Comparison of ENCODE assay signal across 10 cellular contexts in the genomic region with DNA sequence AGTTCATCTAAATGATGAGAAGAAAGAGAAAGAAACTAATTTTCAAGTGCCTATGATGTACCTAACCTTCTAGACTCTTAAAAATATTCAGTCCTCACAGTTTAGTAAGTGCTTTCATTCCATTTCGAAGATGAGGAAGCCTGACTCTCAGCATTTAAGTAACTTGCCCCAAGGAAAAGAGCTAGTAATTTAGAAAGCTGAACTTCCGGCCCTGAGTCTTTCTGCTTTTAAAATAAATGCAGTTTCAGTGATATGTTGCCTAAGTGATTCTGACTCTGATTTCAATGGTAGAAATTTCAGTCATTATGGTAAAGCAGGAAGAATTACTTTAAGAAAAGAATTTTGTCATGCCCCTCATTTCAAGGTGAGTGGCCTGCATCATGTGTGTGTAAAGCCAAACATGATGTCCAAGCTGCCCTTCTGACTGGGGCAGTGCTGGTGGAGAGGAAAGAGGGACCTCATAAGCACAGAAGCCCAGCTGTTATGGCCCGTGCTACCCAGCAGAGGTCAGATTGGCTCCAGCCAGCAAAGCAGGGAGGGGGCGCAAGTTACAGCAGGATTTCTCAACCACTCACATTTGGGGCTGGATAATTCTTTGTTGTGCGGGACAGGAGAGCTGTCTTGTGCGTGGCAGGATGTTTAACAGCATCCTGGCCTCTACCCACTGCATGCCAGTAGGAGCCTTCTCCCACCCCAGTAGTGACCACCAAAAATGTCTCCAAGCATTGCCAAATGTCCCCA. TPM values are rescaled to one million over a fixed set of nuclear protein-coding genes. Genes with fewer than 3 reads are reported as not detected.
A peak's percentile ranks its signal among the peaks of the same experiment; 100 is the strongest.
DNase-seq lines count a peak whose midpoint lies in the region; ATAC-seq and TF ChIP-seq lines count a peak whose summit lies in the region.
"Had no signal": no experiment of that assay in that cellular context is flagged by ENCODE, and none has a peak within 500 bp of the region (broad histone marks: within the 10 kb centered on the region; RNA-seq: fewer than 3 reads in every experiment).

No MANE protein-coding gene starts in this region.

- no peaks in the 10 kb centered on the region for H3F3A ChIP-seq in PC-3 (ENCODE audit: low read length, unreplicated experiment)

- no peak overlapping the region for H3K4me3 ChIP-seq in PC-3 (ENCODE audit: low read length)

- intact Hi-C loops in PC-3 (cut with micrococcal nuclease) = no loop called here

- no peaks in the 10 kb centered on the region for H3K9me2 ChIP-seq in PC-3 (replicated peaks; ENCODE audit: low read length)

- H3K4me3 Mint-ChIP-seq in stimulated activated effector memory CD8-positive, alpha-beta T cell treated with anti-CD3 and anti-CD28 coated beads, Interleukin-12 subunit alpha, Interleukin-12 subunit beta, amount 100 ng/mL, for 72 hours = no peak overlapping the region

- H2AFZ ChIP-seq in PC-3 (ENCODE audit: low read length) = no peak overlapping the region
- H2AFZ ChIP-seq: parathyroid adenoma had no signal

- H3K9ac ChIP-seq in PC-3 (ENCODE audit: low read length) = no peak overlapping the region
- H3K9ac ChIP-seq: parathyroid adenoma had no signal

- no TSS peak for BruUV-seq in PC-3 (replicated peaks; lab: Mats Ljungman, UMichigan)

- H3K27ac Mint-ChIP-seq in stimulated activated effector memory CD8-positive, alpha-beta T cell treated with anti-CD3 and anti-CD28 coated beads, Interleukin-12 subunit alpha, Interleukin-12 subunit beta, amount 100 ng/mL, for 72 hours = peak overlapping the region; percentile 29

- no peaks in the 10 kb centered on the region for H3K9me3 Mint-ChIP-seq in stimulated activated effector memory CD8-positive, alpha-beta T cell treated with anti-CD3 and anti-CD28 coated beads, Interleukin-12 subunit alpha, Interleukin-12 subunit beta, amount 100 ng/mL, for 72 hours

- POLR2A ChIA-PET in PC-3 (lab: Charles Lee; ENCODE audit: unreplicated experiment) = interaction anchor here (0.7 kb wide), 1 partner anchor 13 kb away, joined by 5 read pairs; no protein-coding TSS in a partner anchor

- DNase-seq in DMS 273 (lab: John Stamatoyannopoulos, UW; ENCODE audit: unreplicated experiment) = peak; percentile 51
- no peak for DNase-seq in DMS 273 treated with DMSO at 0.1 percent for 48 hours (lab: John Stamatoyannopoulos, UW)
- DNase-seq in PC-3 = no peak
- DNase-seq in foreskin keratinocyte = no peak
- no peak for DNase-seq in stimulated activated effector memory CD8-positive, alpha-beta T cell treated with anti-CD3 and anti-CD28 coated beads, Interleukin-12 subunit alpha, Interleukin-12 subunit beta, amount 100 ng/mL, for 72 hours (ENCODE audit: low spot score in 2 of 2)
- DNase-seq in epidermal melanocyte (ENCODE audit: insufficient read length, low spot score) = no peak
- DNase-seq in stimulated activated naive CD8-positive, alpha-beta T cell treated with anti-CD3 and anti-CD28 coated beads, Interleukin-15, Interleukin-2, amounts not matched to agents 100 U/mL and 50 U/mL, for 24 hours = no peak
- DNase-seq: 8988T had no signal

- no peak overlapping the region for H3K4me2 ChIP-seq in PC-3 (ENCODE audit: low read length)

- TF ChIP-seq CTCF in PC-3 (conservative IDR thresholded peaks at IDR 0.05; ENCODE audit: low read depth, low read length) (peak; percentile 57), foreskin keratinocyte (conservative IDR thresholded peaks at IDR 0.05) (peak; percentile 40)

- H3K27ac ChIP-seq in PC-3 (ENCODE audit: low read length) = no peak overlapping the region
- no peak overlapping the region for H3K27ac ChIP-seq in foreskin keratinocyte
- H3K27ac ChIP-seq: parathyroid adenoma had no signal

- peak; percentile 43; the same call in 1 of the 2 replicates for ATAC-seq in PC-3
- ATAC-seq in foreskin keratinocyte = no peak
- peak; percentile 24 for ATAC-seq in stimulated activated effector memory CD8-positive, alpha-beta T cell treated with anti-CD3 and anti-CD28 coated beads, Interleukin-12 subunit alpha, Interleukin-12 subunit beta, amount 100 ng/mL, for 72 hours
- no peak for ATAC-seq in stimulated activated naive CD8-positive, alpha-beta T cell treated with anti-CD3 and anti-CD28 coated beads, Interleukin-15, Interleukin-2, amounts not matched to agents 100 U/mL and 50 U/mL, for 24 hours
- no peak for ATAC-seq in GM19395 (IDR thresholded peaks at IDR 0.05; ENCODE audit: unreplicated experiment)

- CTCF ChIA-PET in PC-3 (lab: Charles Lee) = interaction anchor here (0.6 kb wide), 1 partner anchor 54 kb away, joined by 3 read pairs; no protein-coding TSS in a partner anchor

- H3K36me3 Mint-ChIP-seq in stimulated activated effector memory CD8-positive, alpha-beta T cell treated with anti-CD3 and anti-CD28 coated beads, Interleukin-12 subunit alpha, Interleukin-12 subunit beta, amount 100 ng/mL, for 72 hours = no peaks in the 10 kb centered on the region

- no peaks in the 10 kb centered on the region for H3K36me3 ChIP-seq in PC-3 (ENCODE audit: low read depth, low read length)

- H3K9me3 ChIP-seq in PC-3 (ENCODE audit: low read length) = no peaks in the 10 kb centered on the region

- H3K27me3 ChIP-seq in PC-3 (ENCODE audit: low read length) (no peaks in the 10 kb centered on the region), foreskin keratinocyte (peaks cover 31% of the 10 kb centered on the region)

- H3K4me1 ChIP-seq in PC-3 (ENCODE audit: insufficient read depth, low read length) (peaks cover 16% of the 10 kb centered on the region), foreskin keratinocyte (no peaks in the 10 kb centered on the region)
- H3K4me1 ChIP-seq: parathyroid adenoma had no signal

- no peaks in the 10 kb centered on the region for H4K20me1 ChIP-seq in PC-3 (ENCODE audit: low read length)

- H3K79me2 ChIP-seq in PC-3 (ENCODE audit: low read length) = no peaks in the 10 kb centered on the region
- H3K79me2 ChIP-seq: parathyroid adenoma had no signal

- H3K4me1 Mint-ChIP-seq in stimulated activated effector memory CD8-positive, alpha-beta T cell treated with anti-CD3 and anti-CD28 coated beads, Interleukin-12 subunit alpha, Interleukin-12 subunit beta, amount 100 ng/mL, for 72 hours = peaks cover 7% of the 10 kb centered on the region

RNA-seq across cellular contexts. Expression of a gene that starts 10.7 kb away (rescaled TPM):
- total RNA-seq in PC-3 (2014; rRNA removed) (0.04 TPM in 1 of 2 replicates, not detected in the other), foreskin keratinocyte (not detected in 2 replicates)
- polyA plus RNA-seq in foreskin keratinocyte = not detected in 2 replicates

RNA-seq across cellular contexts. Expression of a gene that starts 28.2 kb away (rescaled TPM):
- total RNA-seq in PC-3 (2014; rRNA removed) (0.12 TPM in 1 of 2 replicates, not detected in the other), foreskin keratinocyte (not detected in 2 replicates)
- polyA plus RNA-seq in foreskin keratinocyte = not detected in 2 replicates

RNA-seq across cellular contexts. Expression of a gene that starts 43.0 kb away (rescaled TPM):
- 90.3 and 128 TPM in 2 replicates for total RNA-seq in PC-3 (2014; rRNA removed)
- 167 and 176 TPM in 2 replicates for total RNA-seq in foreskin keratinocyte
- 165 and 172 TPM in 2 replicates for polyA plus RNA-seq in foreskin keratinocyte

RNA-seq across cellular contexts. Expression of a gene that starts 46.6 kb away (rescaled TPM):
- total RNA-seq in PC-3 (2014; rRNA removed) (not detected in 2 replicates), foreskin keratinocyte (not detected in 2 replicates)
- polyA plus RNA-seq in foreskin keratinocyte = not detected in 2 replicates

Comparison
In these comparisons a context has a peak if more than half of its experiments do, and no peak if none do; other contexts are left out.
1. ATAC-seq: peak in PC-3 (single experiment) and stimulated activated effector memory CD8-positive, alpha-beta T cell treated with anti-CD3 and anti-CD28 coated beads, Interleukin-12 subunit alpha, Interleukin-12 subunit beta, amount 100 ng/mL, for 72 hours (single experiment); none in foreskin keratinocyte (single experiment), stimulated activated naive CD8-positive, alpha-beta T cell treated with anti-CD3 and anti-CD28 coated beads, Interleukin-15, Interleukin-2, amounts not matched to agents 100 U/mL and 50 U/mL, for 24 hours (single experiment) and GM19395 (single experiment).